Comparison of ENCODE assay signal across 8 cellular contexts in the genomic region with DNA sequence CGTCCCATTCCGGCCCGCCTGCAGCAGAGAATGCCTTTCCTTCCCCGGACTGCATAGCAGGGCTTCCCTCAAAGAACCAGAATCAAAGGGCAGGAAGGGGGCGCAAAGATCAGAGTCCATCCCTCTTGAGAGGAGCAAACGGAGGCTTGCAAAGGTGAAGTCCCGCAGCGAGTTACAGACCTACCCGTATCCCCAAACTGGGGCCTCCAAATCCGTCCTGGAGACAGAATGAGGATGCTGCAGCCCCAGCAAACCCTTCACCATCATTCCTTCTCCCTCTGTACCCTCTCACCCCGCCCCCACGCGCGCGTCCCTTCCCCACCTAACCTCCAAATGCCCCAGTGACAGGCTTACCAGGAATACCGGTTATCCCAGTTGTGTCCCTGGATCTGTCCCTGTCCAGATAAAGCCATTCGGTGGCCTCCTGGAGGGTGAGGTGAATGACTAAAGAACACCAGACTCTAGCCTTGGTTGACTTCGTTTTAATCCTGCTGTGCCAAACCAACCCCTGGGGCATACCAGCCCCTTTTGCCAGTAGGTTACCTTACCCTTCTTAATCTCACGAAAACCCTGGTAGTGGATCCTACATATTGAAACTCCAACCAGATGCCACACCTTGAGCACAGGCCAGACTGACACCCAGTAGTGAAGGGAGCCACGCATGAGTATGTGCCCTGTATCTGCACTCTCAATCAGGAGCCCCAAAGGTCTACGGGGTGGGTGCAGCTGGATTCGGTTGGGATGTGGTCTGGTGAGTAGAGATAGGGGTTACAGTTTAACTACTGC. TPM values are rescaled to one million over a fixed set of nuclear protein-coding genes. Genes with fewer than 3 reads are reported as not detected.
DNase-seq lines count a peak whose midpoint lies in the region; ATAC-seq lines count a peak whose summit lies in the region.

No MANE protein-coding gene starts in this region.

- peak overlapping the region; percentile 91 for H3K4me3 Mint-ChIP-seq in activated T-helper 17 cell treated with anti-CD3 and anti-CD28 coated beads, Interleukin-2, amount 50 U/mL, for 72 hours

- ATAC-seq in HG03159 (IDR thresholded peaks at IDR 0.05; ENCODE audit: unreplicated experiment), result peak; percentile 10
- peak; percentile 6 for ATAC-seq in activated T-helper 17 cell treated with anti-CD3 and anti-CD28 coated beads, Interleukin-2, amount 50 U/mL, for 72 hours (replicated peaks)
- ATAC-seq in left ventricle myocardium superior, result peak; percentile 45
- peak; percentile 18 for ATAC-seq in sciatic nerve
- no peak for ATAC-seq in GM21381 (IDR thresholded peaks at IDR 0.05; ENCODE audit: unreplicated experiment)

- intact Hi-C loops in left ventricle myocardium superior (cut with micrococcal nuclease), result no loop called here
- intact Hi-C loops in sciatic nerve (cut with DNase I), result no loop called here

- no peaks in the 10 kb centered on the region for H3K27me3 Mint-ChIP-seq in activated T-helper 17 cell treated with anti-CD3 and anti-CD28 coated beads, Interleukin-2, amount 50 U/mL, for 72 hours

- peak; percentile 90 for DNase-seq in CMK (ENCODE audit: low read depth)
- no peak for DNase-seq in left ventricle myocardium superior
- DNase-seq in sciatic nerve (ENCODE audit: low spot score), result peak; percentile 65
- no peak for DNase-seq in DMS114 treated with DMSO at 0.1 percent for 48 hours (lab: John Stamatoyannopoulos, UW; ENCODE audit: unreplicated experiment)
- DNase-seq in SW 1271 (lab: John Stamatoyannopoulos, UW), result no peak

- peak overlapping the region; percentile 23 for H3K27ac Mint-ChIP-seq in activated T-helper 17 cell treated with anti-CD3 and anti-CD28 coated beads, Interleukin-2, amount 50 U/mL, for 72 hours

- peaks cover 13% of the 10 kb centered on the region for H3K4me1 Mint-ChIP-seq in activated T-helper 17 cell treated with anti-CD3 and anti-CD28 coated beads, Interleukin-2, amount 50 U/mL, for 72 hours

- no peaks in the 10 kb centered on the region for H3K36me3 Mint-ChIP-seq in activated T-helper 17 cell treated with anti-CD3 and anti-CD28 coated beads, Interleukin-2, amount 50 U/mL, for 72 hours (ENCODE audit: low read depth)

- no peaks in the 10 kb centered on the region for H3K9me3 Mint-ChIP-seq in activated T-helper 17 cell treated with anti-CD3 and anti-CD28 coated beads, Interleukin-2, amount 50 U/mL, for 72 hours

RNA-seq across cellular contexts. Expression of gene SLC40A1, which starts 1.0 kb away (rescaled TPM):
- 1 to 10 TPM; 1.1 to 4.1 TPM for total RNA-seq in activated T-helper 17 cell treated with anti-CD3 and anti-CD28 coated beads, Interleukin-2, amount 50 U/mL, for 72 hours
- total RNA-seq in left ventricle myocardium superior (57.5 TPM), sciatic nerve (48.6 TPM)

Comparison
In these comparisons a context has a peak if more than half of its experiments do, and no peak if none do; other contexts are left out.
1. DNase-seq: peak in CMK (single experiment) and sciatic nerve (single experiment); none in left ventricle myocardium superior (single experiment), DMS114 treated with DMSO at 0.1 percent for 48 hours (single experiment) and SW 1271 (0 of 2).